11 cellular contexts compared by ENCODE assay signal in the genomic region with DNA sequence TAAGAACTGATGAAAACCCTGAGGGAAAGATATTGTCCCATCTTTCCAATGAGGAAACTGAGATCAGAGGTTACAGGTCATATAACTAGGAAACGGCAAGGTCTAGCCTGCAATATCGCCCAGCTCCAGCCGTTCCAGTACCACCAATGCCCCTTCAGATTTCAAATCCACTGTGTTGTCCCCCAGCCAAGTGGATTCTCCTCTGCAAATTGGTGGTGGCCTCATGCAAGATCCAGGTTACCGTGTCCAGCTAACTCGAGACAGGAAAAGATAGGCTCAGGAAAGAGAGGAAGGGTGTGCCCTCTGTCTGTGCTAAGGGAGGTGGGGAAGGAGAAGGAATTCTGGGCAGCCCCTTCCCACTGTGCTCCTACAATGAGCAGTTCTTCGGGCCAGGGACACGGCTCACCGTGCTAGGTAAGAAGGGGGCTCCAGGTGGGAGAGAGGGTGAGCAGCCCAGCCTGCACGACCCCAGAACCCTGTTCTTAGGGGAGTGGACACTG. TPM values are rescaled to one million over a fixed set of nuclear protein-coding genes. Genes with fewer than 3 reads are reported as not detected.
DNase-seq lines count a peak whose midpoint lies in the region; FAIRE-seq and TF ChIP-seq lines count a peak whose summit lies in the region.
"Had no signal": no experiment of that assay in that cellular context is flagged by ENCODE, and none has a peak within 500 bp of the region (broad histone marks: within the 10 kb centered on the region; RNA-seq: fewer than 3 reads in every experiment).

No MANE protein-coding gene starts in this region.

- H3K9ac ChIP-seq in OCI-LY1 (ENCODE audit: low read length), result peak overlapping the region; percentile 69
- H3K9ac ChIP-seq in H1 (replicated peaks in 1 of 4; ENCODE audit: extremely low read depth in 1 of 4, low read depth in 3 of 4, low read length in 3 of 4), result peak overlapping the region in 2 of 4 experiments; percentile 60 to 69; a peak in 4 of 7 replicates

- no peak for TF ChIP-seq CTCF in GM12875 (IDR thresholded peaks at IDR 0.05; ENCODE audit: borderline replicate concordance, insufficient read depth, low read depth, low read length)
- TF ChIP-seq CTCF in OCI-LY1 (IDR thresholded peaks at IDR 0.05; ENCODE audit: low read length), result no peak
- TF ChIP-seq CTCF in H1 (IDR thresholded peaks at IDR 0.05; ENCODE audit: control extremely low read depth in 1 of 3, insufficient read depth in 1 of 3, low read depth in 1 of 3, low read length in 3 of 3), result no peak
- no peak for TF ChIP-seq CTCF in progenitor cell of endocrine pancreas (IDR thresholded peaks at IDR 0.05; ENCODE audit: unreplicated experiment)
- TF ChIP-seq CTCF in tibial nerve (IDR thresholded peaks at IDR 0.05), result no peak

- FAIRE-seq in H1 (lab: Jason Lieb, UNC), result no peak
- FAIRE-seq: frontal cortex had no signal

- peak overlapping the region; percentile 98; the same call in 1 of the 2 replicates for H2BK20ac ChIP-seq in H1 (ENCODE audit: low read length)

- H3K14ac ChIP-seq in H1 (ENCODE audit: insufficient read length), result no peak overlapping the region

- CTCF ChIA-PET in H1 (lab: Charles Lee; ENCODE audit: partially characterized antibody), result interaction anchor here (1.0 to 24.1 kb wide), 12 partner anchors 10 to 274 kb away, joined by 3 to 430 read pairs (median 8); a partner anchor contains a TSS

- no peaks in the 10 kb centered on the region for H3K9me2 ChIP-seq in OCI-LY1 (ENCODE audit: low read depth, low read length)

- H4K8ac ChIP-seq in H1 (ENCODE audit: extremely low read depth, insufficient read depth, low read length), result peak overlapping the region; percentile 28; the same call in 1 of the 2 replicates

- POLR2A ChIA-PET in H1 (lab: Charles Lee; ENCODE audit: partially characterized antibody), result interaction anchor here (0.8 to 5.8 kb wide), 4 partner anchors 11 to 170 kb away, joined by 3 to 36 read pairs (median 10); no protein-coding TSS in a partner anchor

- no peaks in the 10 kb centered on the region for H3K36me3 Mint-ChIP-seq in progenitor cell of endocrine pancreas (ENCODE audit: insufficient read depth)

- H3K79me2 ChIP-seq in OCI-LY1 (ENCODE audit: insufficient read depth, low read length) (no peaks in the 10 kb centered on the region), H1 (ENCODE audit: control insufficient read depth in 1 of 2, insufficient read depth in 2 of 2, low read length in 2 of 2) (peaks cover 0 to 6% of the 10 kb centered on the region in 2 experiments; a peak in 1 of 4 replicates)

- H3K18ac ChIP-seq in H1 (ENCODE audit: extremely low read depth, low read length), result peak overlapping the region; percentile 91

- peak overlapping the region; percentile 89 for H2BK12ac ChIP-seq in H1 (ENCODE audit: low read depth, low read length)

- H4K20me1 ChIP-seq in OCI-LY1 (ENCODE audit: insufficient read depth, low read length), result no peaks in the 10 kb centered on the region
- H4K20me1 ChIP-seq in H1 (replicated peaks in 1 of 2; ENCODE audit: control insufficient read depth in 1 of 2, insufficient read depth in 2 of 2, low read length in 2 of 2), result peaks cover 0 to 3% of the 10 kb centered on the region in 2 experiments

- H2AFZ ChIP-seq in OCI-LY1 (ENCODE audit: low read length) (no peak overlapping the region), H1 (ENCODE audit: low read length) (peak overlapping the region; percentile 25; the same call in 1 of the 2 replicates)

- peak overlapping the region; percentile 87; the same call in 1 of the 2 replicates for H2BK5ac ChIP-seq in H1 (ENCODE audit: low read depth, low read length)

- H3K4me3 ChIP-seq in GM12875 (ENCODE audit: low read depth, low read length), result peak overlapping the region; percentile 88
- H3K4me3 ChIP-seq in OCI-LY1 (ENCODE audit: low read depth, low read length, poor library complexity, severe bottlenecking), result peak overlapping the region; percentile 62
- H3K4me3 ChIP-seq in H1 (ENCODE audit: extremely low read depth in 1 of 4, insufficient read depth in 2 of 4, low read depth in 3 of 4, low read length in 4 of 4), result peak overlapping the region; percentile 51 to 80 (median 69)
- H3K4me3 ChIP-seq in tibial nerve, result peak overlapping the region in 1 of 4 donors; percentile 60

- H3K4me3 Mint-ChIP-seq in progenitor cell of endocrine pancreas (ENCODE audit: low read depth), result peak overlapping the region; percentile 69

- WGBS in H1 (ENCODE audit: extremely low coverage in 1 of 2, insufficient coverage in 1 of 2, insufficient read length in 1 of 2, insufficient replicate concordance in 2 of 2, low coverage in 1 of 2, low lambda C conversion rate in 2 of 2, missing lambda C conversion rate in 1 of 2), 2 experiments, result 16% methylated on average over 8 of the region's 9 CpGs; no CpG with 5 or more reads in 1 of the 2 experiments
- WGBS in tibial nerve, 2 donors, result 36 to 41% methylated on average over 9 of the region's 9 CpGs

- no peak overlapping the region for H3K23ac ChIP-seq in H1 (ENCODE audit: insufficient read length)

- H3K4me2 ChIP-seq in OCI-LY1 (ENCODE audit: low read length) (peak overlapping the region; percentile 66), H1 (ENCODE audit: insufficient read depth in 1 of 2, low read depth in 2 of 2, low read length in 2 of 2) (peak overlapping the region; percentile 72 to 99)

- H3F3A ChIP-seq in OCI-LY1 (ENCODE audit: insufficient read depth, low read length), result no peaks in the 10 kb centered on the region

- no peaks in the 10 kb centered on the region for H3K27me3 ChIP-seq in OCI-LY1 (ENCODE audit: insufficient read depth, low read length)
- peaks cover 1 to 36% (median 26%) of the 10 kb centered on the region in 4 experiments; a peak in 6 of 7 replicates for H3K27me3 ChIP-seq in H1 (replicated peaks in 1 of 4; ENCODE audit: control insufficient read depth in 3 of 4, extremely low read depth in 1 of 4, insufficient read depth in 3 of 4, low read length in 3 of 4)
- H3K27me3 ChIP-seq in tibial nerve, result peaks cover 0 to 63% of the 10 kb centered on the region in 2 donors

- no peak overlapping the region for H3K4ac ChIP-seq in H1 (replicated peaks; ENCODE audit: insufficient read length, low read depth, low read length)

- TF ChIP-seq EP300 in H1 (IDR thresholded peaks at IDR 0.05; ENCODE audit: borderline replicate concordance in 1 of 2, low read depth in 2 of 2, low read length in 2 of 2), result no peak
- no peak for TF ChIP-seq EP300 in tibial nerve (IDR thresholded peaks at IDR 0.05)

- H3K4me1 ChIP-seq in OCI-LY1 (ENCODE audit: insufficient read depth, low read length, severe bottlenecking) (peaks cover 54% of the 10 kb centered on the region), H1 (replicated peaks in 1 of 4; ENCODE audit: control insufficient read depth in 3 of 4, insufficient read depth in 4 of 4, low read length in 3 of 4) (peaks cover 14 to 30% (median 17%) of the 10 kb centered on the region in 4 experiments), tibial nerve (peaks cover 0 to 23% (median 8%) of the 10 kb centered on the region in 4 donors)

- no peak for TF ChIP-seq RAD21 in H1 (IDR thresholded peaks at IDR 0.05 in 1 of 2, conservative IDR thresholded peaks at IDR 0.05 in 1 of 2; ENCODE audit: low read depth in 2 of 2, low read length in 2 of 2)

- H4K91ac ChIP-seq in H1 (replicated peaks; ENCODE audit: insufficient read length, low read length), result peak overlapping the region; percentile 79

- no peaks in the 10 kb centered on the region for H3K79me1 ChIP-seq in H1 (ENCODE audit: low read depth, low read length)

- H2BK15ac ChIP-seq in H1 (ENCODE audit: low read length), result no peak overlapping the region

- peak overlapping the region; percentile 66; the same call in 1 of the 2 replicates for H2AK5ac ChIP-seq in H1 (ENCODE audit: low read depth, low read length)

- no peaks in the 10 kb centered on the region for H3K9me3 Mint-ChIP-seq in progenitor cell of endocrine pancreas (ENCODE audit: low read depth)

- no peaks in the 10 kb centered on the region for H3K36me3 ChIP-seq in OCI-LY1 (ENCODE audit: insufficient read depth, low read length)
- H3K36me3 ChIP-seq in H1 (ENCODE audit: control insufficient read depth in 2 of 4, insufficient read depth in 4 of 4, low read length in 3 of 4), result no peaks in the 10 kb centered on the region
- H3K36me3 ChIP-seq in tibial nerve, result no peaks in the 10 kb centered on the region

- H3K27ac Mint-ChIP-seq in progenitor cell of endocrine pancreas, result no peak overlapping the region

- peaks cover 17% of the 10 kb centered on the region for H3K23me2 ChIP-seq in H1 (ENCODE audit: low read depth, low read length)

- TF ChIP-seq POLR2A in H1 (IDR thresholded peaks at IDR 0.05; ENCODE audit: control extremely low read depth in 1 of 2, low read depth in 2 of 2, low read length in 2 of 2), result no peak
- no peak for TF ChIP-seq POLR2A in tibial nerve (IDR thresholded peaks at IDR 0.05)

- H3K4me1 Mint-ChIP-seq in progenitor cell of endocrine pancreas (ENCODE audit: low read depth), result peaks cover 8% of the 10 kb centered on the region

- peak overlapping the region; percentile 87 for H2BK120ac ChIP-seq in H1 (replicated peaks; ENCODE audit: low read depth, low read length)

- H3K27ac ChIP-seq in OCI-LY1 (ENCODE audit: low read depth, low read length, poor library complexity, severe bottlenecking) (peak overlapping the region; percentile 73), H1 (ENCODE audit: low read depth, low read length) (no peak overlapping the region), tibial nerve (peak overlapping the region in 1 of 4 donors; percentile 82)

- DNase-seq in H1 (ENCODE audit: low read depth in 1 of 2, low spot score in 2 of 2) (no peak), progenitor cell of endocrine pancreas (ENCODE audit: low spot score, unreplicated experiment) (no peak), HuH-7 (ENCODE audit: low spot score) (no peak), tibial nerve (ENCODE audit: low spot score in 2 of 2) (no peak), DMS53 treated with DMSO at 0.1 percent for 48 hours (lab: John Stamatoyannopoulos, UW; ENCODE audit: unreplicated experiment) (no peak)
- no peak for DNase-seq in stimulated activated naive CD4-positive, alpha-beta T cell treated with Interleukin-2 at 50 U/mL for 16 hours (lab: John Stamatoyannopoulos, UW)
- DNase-seq: NCI-H2171 had no signal

- no peak overlapping the region for H4K5ac ChIP-seq in H1 (ENCODE audit: insufficient read length, low read depth, low read length)

- H3K9me3 ChIP-seq in OCI-LY1 (ENCODE audit: low read length) (no peaks in the 10 kb centered on the region), H1 (ENCODE audit: insufficient read depth in 2 of 2, low read depth in 1 of 2, low read length in 1 of 2) (no peaks in the 10 kb centered on the region), tibial nerve (no peaks in the 10 kb centered on the region)

- H3K56ac ChIP-seq in H1 (replicated peaks; ENCODE audit: insufficient read length, low read depth, low read length), result no peak overlapping the region

- H3K27me3 Mint-ChIP-seq in progenitor cell of endocrine pancreas, result peaks cover 81% of the 10 kb centered on the region

RNA-seq across cellular contexts. Expression of a gene that starts 25.3 kb away (rescaled TPM):
- total RNA-seq in H1 (2021; fragmentation: NEBNext Ultra II Directional; extraction: Animal tissue kit (Norgen Biotek cat#: 25700)), result not detected in 2 replicates
- polyA plus RNA-seq in H1 (2011; rRNA removed), result not detected in 2 replicates
- 0.10 TPM for polyA plus RNA-seq in H1 (2011; cell fraction: cytosol; rRNA removed)
- polyA plus RNA-seq in H1 (2011; cell fraction: nucleus; rRNA removed), result not detected
- polyA plus RNA-seq in H1 (2012, experiment 1 of 2), result not detected in 4 replicates
- polyA plus RNA-seq in H1 (2012, experiment 2 of 2), result 0.26 TPM
- polyA plus RNA-seq in H1 (2013, experiment 1 of 2), result not detected
- polyA plus RNA-seq in H1 (2013, experiment 2 of 2), result not detected
- not detected in 2 replicates for polyA minus RNA-seq in H1 (2011; rRNA and poly(A)+ RNA removed)
- not detected for polyA minus RNA-seq in H1 (2011; cell fraction: cytosol; rRNA and poly(A)+ RNA removed)
- not detected for polyA minus RNA-seq in H1 (2011; cell fraction: nucleus; rRNA and poly(A)+ RNA removed)
- 3.9 and 5.3 TPM in 2 replicates for total RNA-seq in progenitor cell of endocrine pancreas
- 10 to 100 TPM in 2 of 4 donors, 1 to 10 TPM in 2; 2.5 to 78.0 (median 12.0) TPM for total RNA-seq in tibial nerve
- total RNA-seq: frontal cortex, osteoblast had no signal

RNA-seq across cellular contexts. Expression of a gene that starts 46.8 kb away (rescaled TPM):
- total RNA-seq in H1 (2021; fragmentation: NEBNext Ultra II Directional; extraction: Animal tissue kit (Norgen Biotek cat#: 25700)), result not detected in 2 replicates
- polyA plus RNA-seq in H1 (2011; rRNA removed), result 0.09 and 0.20 TPM in 2 replicates
- polyA plus RNA-seq in H1 (2011; cell fraction: cytosol; rRNA removed), result not detected
- polyA plus RNA-seq in H1 (2011; cell fraction: nucleus; rRNA removed), result not detected
- polyA plus RNA-seq in H1 (2012, experiment 1 of 2), result not detected in 4 replicates
- polyA plus RNA-seq in H1 (2012, experiment 2 of 2), result not detected
- polyA plus RNA-seq in H1 (2013, experiment 1 of 2), result not detected
- not detected for polyA plus RNA-seq in H1 (2013, experiment 2 of 2)
- not detected in 2 replicates for polyA minus RNA-seq in H1 (2011; rRNA and poly(A)+ RNA removed)
- polyA minus RNA-seq in H1 (2011; cell fraction: cytosol; rRNA and poly(A)+ RNA removed), result not detected
- not detected for polyA minus RNA-seq in H1 (2011; cell fraction: nucleus; rRNA and poly(A)+ RNA removed)
- 26.9 and 32.1 TPM in 2 replicates for total RNA-seq in progenitor cell of endocrine pancreas
- 10 to 100 TPM in 1 of 4 donors, 1 to 10 TPM in 3; 1.7 to 51.3 (median 4.8) TPM for total RNA-seq in tibial nerve
- total RNA-seq: frontal cortex, osteoblast had no signal

RNA-seq across cellular contexts. Expression of a gene that starts 58.8 kb away (rescaled TPM):
- total RNA-seq in H1 (2021; fragmentation: NEBNext Ultra II Directional; extraction: Animal tissue kit (Norgen Biotek cat#: 25700)), result 19.7 TPM in 2 replicates
- polyA plus RNA-seq in H1 (2011; rRNA removed), result 19.7 and 27.3 TPM in 2 replicates
- polyA plus RNA-seq in H1 (2011; cell fraction: cytosol; rRNA removed), result 19.9 TPM
- 78.8 TPM for polyA plus RNA-seq in H1 (2011; cell fraction: nucleus; rRNA removed)
- 9.1 to 24.6 TPM (median 19.3 TPM) in 4 replicates for polyA plus RNA-seq in H1 (2012, experiment 1 of 2)
- 11.1 TPM for polyA plus RNA-seq in H1 (2012, experiment 2 of 2)
- 12.7 TPM for polyA plus RNA-seq in H1 (2013, experiment 1 of 2)
- polyA plus RNA-seq in H1 (2013, experiment 2 of 2), result 13.6 TPM
- polyA minus RNA-seq in H1 (2011; rRNA and poly(A)+ RNA removed), result 10.9 and 16.7 TPM in 2 replicates
- polyA minus RNA-seq in H1 (2011; cell fraction: cytosol; rRNA and poly(A)+ RNA removed), result 16.1 TPM
- 17.5 TPM for polyA minus RNA-seq in H1 (2011; cell fraction: nucleus; rRNA and poly(A)+ RNA removed)
- 24.8 and 28.8 TPM in 2 replicates for total RNA-seq in progenitor cell of endocrine pancreas
- 10 to 100 TPM in 3 of 4 donors, 1 to 10 TPM in 1; 6.9 to 84.3 (median 22.1) TPM for total RNA-seq in tibial nerve
